Comparison of ENCODE assay signal across 25 cellular contexts in genomic region chr7:101391991-101392390, GRCh38. TPM values are rescaled to one million over a fixed set of nuclear protein-coding genes. Genes with fewer than 3 reads are reported as not detected.
A peak's percentile ranks its signal among the peaks of the same experiment; 100 is the strongest.
DNase-seq lines count a peak whose midpoint lies in the region; ATAC-seq lines count a peak whose summit lies in the region.
"Had no signal": no experiment of that assay in that cellular context is flagged by ENCODE, and none has a peak within 500 bp of the region (broad histone marks: within the 10 kb centered on the region; RNA-seq: fewer than 3 reads in every experiment).

No MANE protein-coding gene starts in this region.

- H3K27me3 Mint-ChIP-seq in activated naive CD8-positive, alpha-beta T cell: no peaks in the 10 kb centered on the region
- no peaks in the 10 kb centered on the region for H3K27me3 Mint-ChIP-seq in activated naive CD8-positive, alpha-beta T cell treated with anti-CD3 and anti-CD28 coated beads, Interleukin-2, amount 50 U/mL, for 24 hours
- H3K27me3 Mint-ChIP-seq in activated CD8-positive, alpha-beta T cell treated with anti-CD3 and anti-CD28 coated beads, Interleukin-2, amount 10 ng/mL, durations not matched to agents 7 days and 5 days (ENCODE audit: low read depth): peaks cover 9% of the 10 kb centered on the region
- H3K27me3 Mint-ChIP-seq in stimulated activated naive B cell treated with anti-CD40 and anti-IgM and Interleukin-4, amounts not matched to agents 10 μg/mL and 1 μg/mL and 100 μg/mL, for 72 hours: peaks cover 0 to 7% of the 10 kb centered on the region in 2 donors

- no peaks in the 10 kb centered on the region for H3K9me3 Mint-ChIP-seq in activated naive CD8-positive, alpha-beta T cell (ENCODE audit: low read depth)
- H3K9me3 Mint-ChIP-seq in activated naive CD8-positive, alpha-beta T cell treated with anti-CD3 and anti-CD28 coated beads, Interleukin-2, amount 50 U/mL, for 24 hours: no peaks in the 10 kb centered on the region
- no peaks in the 10 kb centered on the region for H3K9me3 Mint-ChIP-seq in activated CD8-positive, alpha-beta T cell treated with anti-CD3 and anti-CD28 coated beads, Interleukin-2, amount 10 ng/mL, durations not matched to agents 7 days and 5 days (ENCODE audit: insufficient read depth)
- H3K9me3 Mint-ChIP-seq in stimulated activated naive B cell treated with anti-CD40 and anti-IgM and Interleukin-4, amounts not matched to agents 10 μg/mL and 1 μg/mL and 100 μg/mL, for 72 hours: no peaks in the 10 kb centered on the region
- H3K9me3 Mint-ChIP-seq: activated CD4-positive, alpha-beta memory T cell treated with anti-CD3 and anti-CD28 coated beads for 36 hours; central memory CD8-positive, alpha-beta T cell; T-helper 2 cell treated with Interferon-gamma antibody and Interleukin-4, amounts not matched to agents 5 μg/mL and 100 μg/mL, for 36 hours had no signal

- no peak overlapping the region for H3K27ac Mint-ChIP-seq in activated naive CD8-positive, alpha-beta T cell
- no peak overlapping the region for H3K27ac Mint-ChIP-seq in activated naive CD8-positive, alpha-beta T cell treated with anti-CD3 and anti-CD28 coated beads, Interleukin-2, amount 50 U/mL, for 24 hours
- H3K27ac Mint-ChIP-seq in activated CD8-positive, alpha-beta T cell treated with anti-CD3 and anti-CD28 coated beads, Interleukin-2, amount 10 ng/mL, durations not matched to agents 7 days and 5 days: peak overlapping the region; percentile 59
- peak overlapping the region; percentile 90 for H3K27ac Mint-ChIP-seq in stimulated activated naive B cell treated with anti-CD40 and anti-IgM and Interleukin-4, amounts not matched to agents 10 μg/mL and 1 μg/mL and 100 μg/mL, for 72 hours
- H3K27ac Mint-ChIP-seq: activated CD4-positive, alpha-beta memory T cell treated with anti-CD3 and anti-CD28 coated beads for 36 hours had no signal

- H3K4me1 Mint-ChIP-seq in activated naive CD8-positive, alpha-beta T cell (ENCODE audit: low read depth): peaks cover 28% of the 10 kb centered on the region
- H3K4me1 Mint-ChIP-seq in activated naive CD8-positive, alpha-beta T cell treated with anti-CD3 and anti-CD28 coated beads, Interleukin-2, amount 50 U/mL, for 24 hours: peaks cover 28% of the 10 kb centered on the region
- H3K4me1 Mint-ChIP-seq in activated CD8-positive, alpha-beta T cell treated with anti-CD3 and anti-CD28 coated beads, Interleukin-2, amount 10 ng/mL, durations not matched to agents 7 days and 5 days (ENCODE audit: low read depth): peaks cover 28% of the 10 kb centered on the region
- H3K4me1 Mint-ChIP-seq in stimulated activated naive B cell treated with anti-CD40 and anti-IgM and Interleukin-4, amounts not matched to agents 10 μg/mL and 1 μg/mL and 100 μg/mL, for 72 hours: peaks cover 19 to 46% of the 10 kb centered on the region in 2 donors
- H3K4me1 Mint-ChIP-seq: central memory CD8-positive, alpha-beta T cell had no signal

- ATAC-seq in activated naive CD8-positive, alpha-beta T cell treated with anti-CD3 and anti-CD28 coated beads, Interleukin-2, amount 50 U/mL, for 24 hours: no peak
- ATAC-seq in activated CD8-positive, alpha-beta T cell treated with anti-CD3 and anti-CD28 coated beads, Interleukin-2, amount 10 ng/mL, durations not matched to agents 7 days and 5 days: no peak
- ATAC-seq in stimulated activated naive B cell treated with anti-CD40 and anti-IgM and Interleukin-4, amounts not matched to agents 10 μg/mL and 1 μg/mL and 100 μg/mL, for 72 hours (replicated peaks): no peak
- ATAC-seq: A549, HCT116, heart right ventricle, left lung, upper lobe of right lung had no signal

- no peak for DNase-seq in activated naive CD8-positive, alpha-beta T cell treated with anti-CD3 and anti-CD28 coated beads, Interleukin-2, amount 50 U/mL, for 24 hours
- no peak for DNase-seq in activated CD8-positive, alpha-beta T cell treated with anti-CD3 and anti-CD28 coated beads, Interleukin-2, amount 10 ng/mL, durations not matched to agents 7 days and 5 days
- DNase-seq in myocyte (ENCODE audit: low read depth) (peak; percentile 26), CD1c-positive myeloid dendritic cell (ENCODE audit: extremely low spot score) (no peak), NCI-H510A (lab: John Stamatoyannopoulos, UW) (no peak), NCI-H226 (no peak)
- DNase-seq in stimulated activated naive B cell treated with anti-CD40 and anti-IgM and Interleukin-4, amounts not matched to agents 10 μg/mL and 1 μg/mL and 100 μg/mL, for 72 hours: no peak
- DNase-seq: activated CD4-positive, alpha-beta memory T cell treated with anti-CD3 and anti-CD28 coated beads for 36 hours; dorsolateral prefrontal cortex; heart right ventricle; immature natural killer cell; left lung; NCI-H2107; NCI-H524 treated with DMSO at 0.1 percent for 48 hours; occipital lobe; SK-N-SH; spleen; stimulated activated CD4-positive, alpha-beta T cell treated with anti-CD3 and anti-CD28 coated beads, Interleukin-4, amount 100 ng/mL, for 24 hours; upper lobe of right lung had no signal

- POLR2A ChIA-PET in activated CD8-positive, alpha-beta T cell treated with anti-CD3 and anti-CD28 coated beads, Interleukin-2, amount 10 ng/mL, durations not matched to agents 7 days and 5 days (lab: Charles Lee): interaction anchor here (0.6 kb wide), 1 partner anchor 13 kb away, joined by 3 read pairs; no protein-coding TSS in a partner anchor

- H3K4me3 Mint-ChIP-seq in activated naive CD8-positive, alpha-beta T cell: peak overlapping the region; percentile 4
- H3K4me3 Mint-ChIP-seq in activated naive CD8-positive, alpha-beta T cell treated with anti-CD3 and anti-CD28 coated beads, Interleukin-2, amount 50 U/mL, for 24 hours: no peak overlapping the region
- H3K4me3 Mint-ChIP-seq in activated CD8-positive, alpha-beta T cell treated with anti-CD3 and anti-CD28 coated beads, Interleukin-2, amount 10 ng/mL, durations not matched to agents 7 days and 5 days: no peak overlapping the region
- H3K4me3 Mint-ChIP-seq in stimulated activated naive B cell treated with anti-CD40 and anti-IgM and Interleukin-4, amounts not matched to agents 10 μg/mL and 1 μg/mL and 100 μg/mL, for 72 hours: peak overlapping the region in 1 of 2 donors; percentile 67
- H3K4me3 Mint-ChIP-seq: activated CD4-positive, alpha-beta memory T cell treated with anti-CD3 and anti-CD28 coated beads for 36 hours; central memory CD8-positive, alpha-beta T cell had no signal

- CTCF ChIA-PET in activated CD8-positive, alpha-beta T cell treated with anti-CD3 and anti-CD28 coated beads, Interleukin-2, amount 10 ng/mL, durations not matched to agents 7 days and 5 days (lab: Charles Lee): interaction anchor here (5.4 kb wide), 1 partner anchor 19 kb away, joined by 31 read pairs; no protein-coding TSS in a partner anchor

- no peaks in the 10 kb centered on the region for H3K36me3 Mint-ChIP-seq in activated naive CD8-positive, alpha-beta T cell
- H3K36me3 Mint-ChIP-seq in activated naive CD8-positive, alpha-beta T cell treated with anti-CD3 and anti-CD28 coated beads, Interleukin-2, amount 50 U/mL, for 24 hours (ENCODE audit: low read depth): no peaks in the 10 kb centered on the region
- no peaks in the 10 kb centered on the region for H3K36me3 Mint-ChIP-seq in activated CD8-positive, alpha-beta T cell treated with anti-CD3 and anti-CD28 coated beads, Interleukin-2, amount 10 ng/mL, durations not matched to agents 7 days and 5 days (ENCODE audit: low read depth)
- H3K36me3 Mint-ChIP-seq in stimulated activated naive B cell treated with anti-CD40 and anti-IgM and Interleukin-4, amounts not matched to agents 10 μg/mL and 1 μg/mL and 100 μg/mL, for 72 hours: no peaks in the 10 kb centered on the region
- H3K36me3 Mint-ChIP-seq: activated CD4-positive, alpha-beta memory T cell treated with anti-CD3 and anti-CD28 coated beads for 36 hours; immature natural killer cell had no signal

RNA-seq across cellular contexts. Expression of gene COL26A1, which starts 29.3 kb away (rescaled TPM):
- not detected for total RNA-seq in activated CD8-positive, alpha-beta T cell treated with anti-CD3 and anti-CD28 coated beads, Interleukin-2, amount 10 ng/mL, durations not matched to agents 7 days and 5 days
- 0.19 TPM in 1 of 2 replicates, not detected in the other for total RNA-seq in myocyte
- 0.33 TPM for polyA plus RNA-seq in myocyte (2012)
- total RNA-seq: activated CD4-positive, alpha-beta memory T cell treated with anti-CD3 and anti-CD28 coated beads for 36 hours; MCF 10A had no signal
- polyA plus RNA-seq: immature natural killer cell had no signal

Comparison
In these comparisons a context has a peak if more than half of its experiments do, and no peak if none do; other contexts are left out.
1. H3K27ac Mint-ChIP-seq: peak in activated CD8-positive, alpha-beta T cell treated with anti-CD3 and anti-CD28 coated beads, Interleukin-2, amount 10 ng/mL, durations not matched to agents 7 days and 5 days (single experiment) and stimulated activated naive B cell treated with anti-CD40 and anti-IgM and Interleukin-4, amounts not matched to agents 10 μg/mL and 1 μg/mL and 100 μg/mL, for 72 hours (single experiment); none in activated naive CD8-positive, alpha-beta T cell (single experiment) and activated naive CD8-positive, alpha-beta T cell treated with anti-CD3 and anti-CD28 coated beads, Interleukin-2, amount 50 U/mL, for 24 hours (single experiment).